Comparison of ENCODE assay signal across 8 cellular contexts in the genomic region with DNA sequence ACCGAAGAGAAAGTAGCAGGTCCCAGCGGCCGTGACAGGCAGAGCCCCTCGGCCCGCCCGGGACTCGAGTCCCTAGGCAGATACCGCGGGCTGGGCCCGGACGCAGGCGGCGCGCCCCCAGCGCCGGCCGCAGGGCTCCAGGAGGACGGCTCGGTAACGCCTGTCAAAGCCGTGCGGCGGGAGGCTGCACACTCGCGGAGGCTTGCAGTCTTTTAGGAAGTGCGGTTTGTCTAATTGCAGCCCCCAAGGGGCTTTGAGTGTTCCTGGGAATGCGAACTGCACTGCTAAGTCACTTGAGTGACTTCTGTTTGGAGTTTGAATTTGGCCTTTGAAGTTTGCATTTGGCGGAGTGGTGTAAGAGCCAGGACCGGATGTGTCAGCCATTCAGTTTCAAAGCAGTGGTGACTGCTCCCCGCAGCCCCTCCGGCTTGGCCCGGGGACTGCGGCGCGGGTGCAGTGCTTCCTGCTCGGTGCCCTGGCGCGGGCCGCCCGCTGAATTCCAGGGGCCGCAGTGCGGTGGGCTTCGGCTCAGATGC. TPM values are rescaled to one million over a fixed set of nuclear protein-coding genes. Genes with fewer than 3 reads are reported as not detected.
A peak's percentile ranks its signal among the peaks of the same experiment; 100 is the strongest.
DNase-seq lines count a peak whose midpoint lies in the region; ATAC-seq, FAIRE-seq and TF ChIP-seq lines count a peak whose summit lies in the region.

No MANE protein-coding gene starts in this region.

- DNase-seq in Caki2 (ENCODE audit: low read depth) = peak; percentile 66
- DNase-seq in SJSA1 (ENCODE audit: low read depth in 1 of 2, low spot score in 2 of 2) = peak; percentile 62 to 76
- peak; percentile 66 to 82 for DNase-seq in activated naive CD4-positive, alpha-beta T cell treated with anti-CD3 and anti-CD28 coated beads, Interleukin-2, amount 50 U/mL, for 72 hours (ENCODE audit: low spot score in 2 of 2)
- peak; percentile 81 for DNase-seq in Right ventricle myocardium inferior (ENCODE audit: missing footprints)
- peak; percentile 54 to 76 (median 64) for DNase-seq in pancreas
- DNase-seq in NCI-H128 (lab: John Stamatoyannopoulos, UW; ENCODE audit: unreplicated experiment) = no peak

- peak overlapping the region; percentile 76 for H3K27ac ChIP-seq in SJSA1
- H3K27ac ChIP-seq in pancreas = peak overlapping the region; percentile 75 to 98 (median 97)

- H3K4me3 ChIP-seq in SJSA1 = peak overlapping the region; percentile 99
- peak overlapping the region; percentile 53 to 96 (median 80) for H3K4me3 ChIP-seq in pancreas

- intact Hi-C loops in Right ventricle myocardium inferior (cut with DNase I) = loop anchor here (5.0 to 10.0 kb wide), 3 partner anchors 119 to 534 kb away; no protein-coding TSS in a partner anchor
- intact Hi-C loops in pancreas (cut with DNase I) = loop anchor here in 1 of 3 donors (10.0 kb wide), 2 partner anchors 172 to 322 kb away; no protein-coding TSS in a partner anchor

- H3K4me1 ChIP-seq in SJSA1 (replicated peaks) (peaks cover 31% of the 10 kb centered on the region), pancreas (peaks cover 14 to 49% (median 39%) of the 10 kb centered on the region in 3 donors)

- WGBS in pancreas, 2 donors = 0% methylated on average over 40 to 43 of the region's 43 CpGs

- no peaks in the 10 kb centered on the region; the same call in 1 of the 2 replicates for H3K9me3 ChIP-seq in SJSA1 (replicated peaks)
- H3K9me3 ChIP-seq in pancreas = no peaks in the 10 kb centered on the region

- in situ Hi-C loops in Caki2 (cut with HindIII; ENCODE audit: low pct_unique_long_range_greater_than_20kb, low sequenced_read_pairs) = no loop called here

- TF ChIP-seq CTCF in pancreas (IDR thresholded peaks at IDR 0.05) = no peak

- H3K27me3 ChIP-seq in SJSA1 (replicated peaks) (no peaks in the 10 kb centered on the region), pancreas (no peaks in the 10 kb centered on the region)

- FAIRE-seq in pancreas (lab: Jason Lieb, UNC) = no peak

- ATAC-seq in GM19395 (IDR thresholded peaks at IDR 0.05; ENCODE audit: unreplicated experiment) (peak; percentile 43), HG03457 (IDR thresholded peaks at IDR 0.05; ENCODE audit: unreplicated experiment) (peak; percentile 34), Right ventricle myocardium inferior (peak; percentile 65), pancreas (peak; percentile 14 to 61 (median 49))
- ATAC-seq in activated naive CD4-positive, alpha-beta T cell treated with anti-CD3 and anti-CD28 coated beads, Interleukin-2, amount 50 U/mL, for 72 hours = peak; percentile 60 to 75

- H3K27ac Mint-ChIP-seq in activated naive CD4-positive, alpha-beta T cell treated with anti-CD3 and anti-CD28 coated beads, Interleukin-2, amount 50 U/mL, for 72 hours = peak overlapping the region; percentile 91 to 92

- H3K36me3 ChIP-seq in SJSA1 (peaks cover 9% of the 10 kb centered on the region), pancreas (no peaks in the 10 kb centered on the region)

- peaks cover 6 to 16% of the 10 kb centered on the region in 2 donors for H3K36me3 Mint-ChIP-seq in activated naive CD4-positive, alpha-beta T cell treated with anti-CD3 and anti-CD28 coated beads, Interleukin-2, amount 50 U/mL, for 72 hours

- H3K9me3 Mint-ChIP-seq in activated naive CD4-positive, alpha-beta T cell treated with anti-CD3 and anti-CD28 coated beads, Interleukin-2, amount 50 U/mL, for 72 hours = no peaks in the 10 kb centered on the region

RNA-seq across cellular contexts. Expression of a gene that starts 1.3 kb away (rescaled TPM):
- 32.4 and 38.0 TPM in 2 replicates for total RNA-seq in Caki2 (2014; rRNA removed; shearing (Covaris generic); ENCODE audit: low replicate concordance)
- total RNA-seq in SJSA1 (2014; rRNA removed; shearing (Covaris generic)) = 11.8 and 18.8 TPM in 2 replicates
- 10 to 100 TPM; 17.6 to 21.3 TPM for total RNA-seq in activated naive CD4-positive, alpha-beta T cell treated with anti-CD3 and anti-CD28 coated beads, Interleukin-2, amount 50 U/mL, for 72 hours
- total RNA-seq in Right ventricle myocardium inferior (6.3 TPM), pancreas (10 to 100 TPM; 11.4 to 28.7 (median 12.7) TPM)
- 10 to 100 TPM in 1 of 2 donors, 1 to 10 TPM in 1; 5.4 to 10.1 TPM for polyA plus RNA-seq in pancreas
